Comparison of ENCODE assay signal across 21 cellular contexts in the genomic region with DNA sequence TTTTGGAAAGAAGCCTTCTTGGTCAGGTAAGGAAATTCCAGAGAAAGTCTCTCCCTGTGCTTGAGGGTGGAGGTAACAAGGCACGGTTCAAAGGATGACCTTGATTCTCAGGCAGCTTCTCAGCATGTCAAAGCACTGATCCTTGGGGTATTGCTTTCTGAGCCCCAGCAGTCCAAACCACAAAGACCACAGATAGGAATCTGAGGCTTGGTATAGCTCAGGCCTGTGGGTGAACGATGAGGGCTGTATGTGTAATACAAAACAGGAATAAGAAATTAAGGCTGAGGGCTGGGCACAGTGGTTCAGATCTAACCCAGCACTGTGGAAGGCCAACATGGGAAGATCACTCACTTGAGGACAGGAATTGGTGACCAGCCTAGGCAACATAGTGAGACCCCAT.
DNase-seq lines count a peak whose midpoint lies in the region; ATAC-seq and TF ChIP-seq lines count a peak whose summit lies in the region.
"Had no signal": no experiment of that assay in that cellular context is flagged by ENCODE, and none has a peak within 500 bp of the region (broad histone marks: within the 10 kb centered on the region; RNA-seq: fewer than 3 reads in every experiment).

No MANE protein-coding gene starts in this region.

- H3K27me3 Mint-ChIP-seq in activated T-cell treated with anti-CD3 and anti-CD28 coated beads, Interleukin-2, amount 50 U/mL, for 24 hours: no peaks in the 10 kb centered on the region
- H3K27me3 Mint-ChIP-seq in activated T-helper 2 cell treated with anti-CD3 and anti-CD28 coated beads, Interferon-gamma antibody, Interleukin-2, Interleukin-4, amounts not matched to agents 10 μg/mL and 5 μg/mL and 100 μg/mL, durations not matched to agents 14 hours and 24 hours and 36 hours (ENCODE audit: low read depth): no peaks in the 10 kb centered on the region
- no peaks in the 10 kb centered on the region for H3K27me3 Mint-ChIP-seq in natural killer cell treated with Interleukin-12 subunit alpha and Interleukin-12 subunit beta and Interleukin-15 and Interleukin-18, amount 100 ng/mL, for 72 hours
- H3K27me3 Mint-ChIP-seq: brain, progenitor cell of endocrine pancreas had no signal

- ATAC-seq in natural killer cell treated with Interleukin-12 subunit alpha and Interleukin-12 subunit beta and Interleukin-15 and Interleukin-18, amount 100 ng/mL, for 72 hours: no peak
- no peak for ATAC-seq in GM19463 (IDR thresholded peaks at IDR 0.05; ENCODE audit: unreplicated experiment)

- H3K27ac Mint-ChIP-seq in activated T-cell treated with anti-CD3 and anti-CD28 coated beads, Interleukin-2, amount 50 U/mL, for 24 hours: peak overlapping the region; percentile 75
- peak overlapping the region; percentile 9 for H3K27ac Mint-ChIP-seq in activated T-helper 2 cell treated with anti-CD3 and anti-CD28 coated beads, Interferon-gamma antibody, Interleukin-2, Interleukin-4, amounts not matched to agents 10 μg/mL and 5 μg/mL and 100 μg/mL, durations not matched to agents 14 hours and 24 hours and 36 hours
- peak overlapping the region; percentile 31 to 42 for H3K27ac Mint-ChIP-seq in natural killer cell treated with Interleukin-12 subunit alpha and Interleukin-12 subunit beta and Interleukin-15 and Interleukin-18, amount 100 ng/mL, for 72 hours
- H3K27ac Mint-ChIP-seq: HFFc6, nephron had no signal

- no peak overlapping the region for H3K27ac ChIP-seq in vagina
- H3K27ac ChIP-seq: C4-2B, tibial artery had no signal

- intact Hi-C loops in activated T-helper 2 cell treated with anti-CD3 and anti-CD28 coated beads, Interferon-gamma antibody, Interleukin-2, Interleukin-4, amounts not matched to agents 10 μg/mL and 5 μg/mL and 100 μg/mL, durations not matched to agents 14 hours and 24 hours and 36 hours (cut with micrococcal nuclease): no loop called here
- intact Hi-C loops in vagina (cut with DNase I): no loop called here

- H3K9me3 ChIP-seq in vagina (no peaks in the 10 kb centered on the region), BE2C (no peaks in the 10 kb centered on the region)
- H3K9me3 ChIP-seq: SK-N-SH, tibial artery had no signal

- H3K4me1 ChIP-seq in vagina (no peaks in the 10 kb centered on the region), BE2C (no peaks in the 10 kb centered on the region)
- H3K4me1 ChIP-seq: tibial artery had no signal

- peaks cover 98% of the 10 kb centered on the region for H3K36me3 Mint-ChIP-seq in activated T-cell treated with anti-CD3 and anti-CD28 coated beads, Interleukin-2, amount 50 U/mL, for 24 hours (ENCODE audit: low read depth)
- H3K36me3 Mint-ChIP-seq in activated T-helper 2 cell treated with anti-CD3 and anti-CD28 coated beads, Interferon-gamma antibody, Interleukin-2, Interleukin-4, amounts not matched to agents 10 μg/mL and 5 μg/mL and 100 μg/mL, durations not matched to agents 14 hours and 24 hours and 36 hours (ENCODE audit: low read depth): peaks cover 89% of the 10 kb centered on the region
- peaks cover 48% of the 10 kb centered on the region for H3K36me3 Mint-ChIP-seq in natural killer cell treated with Interleukin-12 subunit alpha and Interleukin-12 subunit beta and Interleukin-15 and Interleukin-18, amount 100 ng/mL, for 72 hours

- no peaks in the 10 kb centered on the region for H3K9me3 Mint-ChIP-seq in activated T-cell treated with anti-CD3 and anti-CD28 coated beads, Interleukin-2, amount 50 U/mL, for 24 hours
- no peaks in the 10 kb centered on the region for H3K9me3 Mint-ChIP-seq in activated T-helper 2 cell treated with anti-CD3 and anti-CD28 coated beads, Interferon-gamma antibody, Interleukin-2, Interleukin-4, amounts not matched to agents 10 μg/mL and 5 μg/mL and 100 μg/mL, durations not matched to agents 14 hours and 24 hours and 36 hours
- no peaks in the 10 kb centered on the region for H3K9me3 Mint-ChIP-seq in natural killer cell treated with Interleukin-12 subunit alpha and Interleukin-12 subunit beta and Interleukin-15 and Interleukin-18, amount 100 ng/mL, for 72 hours
- H3K9me3 Mint-ChIP-seq: HFFc6 had no signal

- no peak for TF ChIP-seq POLR2A in NB4 (IDR thresholded peaks at IDR 0.05; ENCODE audit: extremely low read depth, insufficient read length)
- no peak for TF ChIP-seq POLR2A in vagina (IDR thresholded peaks at IDR 0.05)

- H3K27me3 ChIP-seq in vagina: no peaks in the 10 kb centered on the region
- H3K27me3 ChIP-seq in BE2C: no peaks in the 10 kb centered on the region
- H3K27me3 ChIP-seq: tibial artery had no signal

- peaks cover 18% of the 10 kb centered on the region for H3K4me1 Mint-ChIP-seq in activated T-cell treated with anti-CD3 and anti-CD28 coated beads, Interleukin-2, amount 50 U/mL, for 24 hours (ENCODE audit: low read depth)
- peaks cover 23% of the 10 kb centered on the region for H3K4me1 Mint-ChIP-seq in activated T-helper 2 cell treated with anti-CD3 and anti-CD28 coated beads, Interferon-gamma antibody, Interleukin-2, Interleukin-4, amounts not matched to agents 10 μg/mL and 5 μg/mL and 100 μg/mL, durations not matched to agents 14 hours and 24 hours and 36 hours (ENCODE audit: low read depth)
- peaks cover 26 to 53% of the 10 kb centered on the region in 2 donors for H3K4me1 Mint-ChIP-seq in natural killer cell treated with Interleukin-12 subunit alpha and Interleukin-12 subunit beta and Interleukin-15 and Interleukin-18, amount 100 ng/mL, for 72 hours (ENCODE audit: low read depth in 2 of 2)
- H3K4me1 Mint-ChIP-seq: brain had no signal

- no peak for DNase-seq in activated T-cell treated with anti-CD3 and anti-CD28 coated beads, Interleukin-2, amount 50 U/mL, for 24 hours
- no peak for DNase-seq in activated T-cell treated with anti-CD3 and anti-CD28 coated beads, Interleukin-2, amount 50 U/mL, for 1 hour
- DNase-seq in NB4 (ENCODE audit: low read depth) (peak; percentile 73), vagina (ENCODE audit: extremely low spot score in 2 of 2) (no peak), BE2C (no peak)
- DNase-seq in activated T-helper 2 cell treated with anti-CD3 and anti-CD28 coated beads, Interferon-gamma antibody, Interleukin-2, Interleukin-4, amounts not matched to agents 10 μg/mL and 5 μg/mL and 100 μg/mL, durations not matched to agents 14 hours and 24 hours and 36 hours (ENCODE audit: low spot score): peak; percentile 31
- DNase-seq in natural killer cell treated with Interleukin-12 subunit alpha and Interleukin-12 subunit beta and Interleukin-15 and Interleukin-18, amount 100 ng/mL, for 72 hours (ENCODE audit: low spot score): no peak
- DNase-seq: activated CD8-positive, alpha-beta memory T cell treated with anti-CD3 and anti-CD28 coated beads for 24 hours; activated gamma-delta T cell; HFFc6; hypothalamus; mesenchymal stem cell; NCI-H1694; NCI-H2227 treated with DMSO at 0.1 percent for 48 hours; SK-N-SH; tibial artery had no signal

- no peak overlapping the region for H3K4me3 ChIP-seq in NB4 (ENCODE audit: low read depth, low read length)
- H3K4me3 ChIP-seq in vagina: no peak overlapping the region
- no peak overlapping the region for H3K4me3 ChIP-seq in BE2C (ENCODE audit: low read depth, low read length)
- H3K4me3 ChIP-seq: tibial artery had no signal

- H3K4me3 Mint-ChIP-seq in activated T-cell treated with anti-CD3 and anti-CD28 coated beads, Interleukin-2, amount 50 U/mL, for 24 hours: no peak overlapping the region
- H3K4me3 Mint-ChIP-seq in activated T-helper 2 cell treated with anti-CD3 and anti-CD28 coated beads, Interferon-gamma antibody, Interleukin-2, Interleukin-4, amounts not matched to agents 10 μg/mL and 5 μg/mL and 100 μg/mL, durations not matched to agents 14 hours and 24 hours and 36 hours (ENCODE audit: low read depth): no peak overlapping the region
- H3K4me3 Mint-ChIP-seq in natural killer cell treated with Interleukin-12 subunit alpha and Interleukin-12 subunit beta and Interleukin-15 and Interleukin-18, amount 100 ng/mL, for 72 hours: no peak overlapping the region
- H3K4me3 Mint-ChIP-seq: brain, HFFc6, nephron had no signal

- H3K36me3 ChIP-seq in vagina: peaks cover 0 to 91% of the 10 kb centered on the region in 2 donors
- H3K36me3 ChIP-seq in BE2C: peaks cover 46% of the 10 kb centered on the region

- TF ChIP-seq CTCF in NB4 (IDR thresholded peaks at IDR 0.05; ENCODE audit: low read depth, low read length) (no peak), vagina (IDR thresholded peaks at IDR 0.05) (no peak), BE2C (IDR thresholded peaks at IDR 0.05; ENCODE audit: low read depth, low read length) (no peak)

Comparison
In these comparisons a context has a peak if more than half of its experiments do, and no peak if none do; other contexts are left out.
1. DNase-seq: peak in NB4 (single experiment) and activated T-helper 2 cell treated with anti-CD3 and anti-CD28 coated beads, Interferon-gamma antibody, Interleukin-2, Interleukin-4, amounts not matched to agents 10 μg/mL and 5 μg/mL and 100 μg/mL, durations not matched to agents 14 hours and 24 hours and 36 hours (single experiment); none in activated T-cell treated with anti-CD3 and anti-CD28 coated beads, Interleukin-2, amount 50 U/mL, for 24 hours (single experiment), activated T-cell treated with anti-CD3 and anti-CD28 coated beads, Interleukin-2, amount 50 U/mL, for 1 hour (single experiment), natural killer cell treated with Interleukin-12 subunit alpha and Interleukin-12 subunit beta and Interleukin-15 and Interleukin-18, amount 100 ng/mL, for 72 hours (single experiment), vagina (0 of 2) and BE2C (single experiment).
2. H3K27ac Mint-ChIP-seq: peak in every context shown above with its lines; median percentile 75 in activated T-cell treated with anti-CD3 and anti-CD28 coated beads, Interleukin-2, amount 50 U/mL, for 24 hours; 36 in natural killer cell treated with Interleukin-12 subunit alpha and Interleukin-12 subunit beta and Interleukin-15 and Interleukin-18, amount 100 ng/mL, for 72 hours; 9 in activated T-helper 2 cell treated with anti-CD3 and anti-CD28 coated beads, Interferon-gamma antibody, Interleukin-2, Interleukin-4, amounts not matched to agents 10 μg/mL and 5 μg/mL and 100 μg/mL, durations not matched to agents 14 hours and 24 hours and 36 hours.